In genomic region chr7:44482502-44483485, GRCh38 we compare ENCODE assay signal across 24 cellular contexts. TPM values are rescaled to one million over a fixed set of nuclear protein-coding genes. Genes with fewer than 3 reads are reported as not detected.
"Had no signal": no experiment of that assay in that cellular context is flagged by ENCODE, and none has a peak within 500 bp of the region (broad histone marks: within the 10 kb centered on the region; RNA-seq: fewer than 3 reads in every experiment).

No MANE protein-coding gene starts in this region.

- H3K4me2 ChIP-seq: PC-9 had no signal

- H3K27ac ChIP-seq: adrenal gland, PC-9, SK-N-MC had no signal

- H3K4me3 ChIP-seq: adrenal gland, PC-9, SK-N-MC had no signal

- ATAC-seq: activated T-cell treated with anti-CD3 and anti-CD28 coated beads, Interleukin-2, amount 50 U/mL, for 4 hours; WTC11 had no signal

- DNase-seq: activated CD4-positive, alpha-beta memory T cell treated with anti-CD3 and anti-CD28 coated beads for 36 hours; activated CD4-positive, alpha-beta T cell treated with anti-CD3 and anti-CD28 coated beads, Interleukin-2, amount 10 ng/mL, durations not matched to agents 24 days and 14 days; activated CD4-positive, CD25-positive, alpha-beta regulatory T cell treated with anti-CD3 and anti-CD28 coated beads, Interleukin-2, amount 50 U/mL, for 72 hours; activated CD8-positive, alpha-beta memory T cell treated with anti-CD3 and anti-CD28 coated beads for 24 hours; activated gamma-delta T cell; activated naive CD4-positive, alpha-beta T cell treated with anti-CD3 and anti-CD28 coated beads, Interleukin-2, amount 50 U/mL, for 16 hours; activated naive CD8-positive, alpha-beta T cell treated with anti-CD3 and anti-CD28 coated beads, Interleukin-2, amount 10 ng/mL, durations not matched to agents 7 days and 5 days; activated T-cell treated with anti-CD3 and anti-CD28 coated beads, Interleukin-2, amount 50 U/mL, for 4 hours; adrenal gland; anterior cingulate cortex; caudate nucleus; Karpas-422; NCI-H1105 treated with DMSO at 0.1 percent for 48 hours; NCI-H1436 treated with DMSO at 0.1 percent for 48 hours; NCI-H187; NCI-H2081 treated with DMSO at 0.1 percent for 48 hours; NCI-H446; NCI-H524; PC-9; SW 1271 had no signal

- H2AFZ ChIP-seq: PC-9 had no signal

- H3K27me3 ChIP-seq: adrenal gland had no signal

RNA-seq across cellular contexts. Expression of gene NPC1L1, which starts 58.3 kb away (rescaled TPM):
- total RNA-seq: activated CD4-positive, alpha-beta T cell treated with anti-CD3 and anti-CD28 coated beads, Interleukin-2, amount 10 ng/mL, durations not matched to agents 24 days and 14 days; cerebellum; T-helper 1 cell treated with Interleukin-12 subunit alpha and Interleukin-12 subunit beta and Interleukin-4 antibody, amounts not matched to agents 30 ng/mL and 1 ng/mL, for 36 hours had no signal
